In genomic region chr11:100459791-100460190, GRCh38 we compare ENCODE assay signal across 26 cellular contexts.
"Had no signal": no experiment of that assay in that cellular context is flagged by ENCODE, and none has a peak within 500 bp of the region (broad histone marks: within the 10 kb centered on the region; RNA-seq: fewer than 3 reads in every experiment).

No MANE protein-coding gene starts in this region.

- DNase-seq: cortex of kidney; effector memory CD8-positive, alpha-beta T cell; erythroblast; esophagus squamous epithelium; hypothalamus; immature natural killer cell; islet precursor cell; kidney glomerular epithelial cell; left colon; left ventricle myocardium superior; lower lobe of right lung; naive thymus-derived CD8-positive, alpha-beta T cell; pancreas; retina; right lobe of liver; small intestine; stimulated activated CD4-positive, alpha-beta T cell treated with anti-CD3 and anti-CD28 coated beads, Interleukin-12 subunit alpha, Interleukin-12 subunit beta, amount 100 ng/mL, for 4 hours; stimulated activated CD4-positive, alpha-beta T cell treated with anti-CD3 and anti-CD28 coated beads, Interleukin-1b, Interleukin-23, amount 100 ng/mL, for 48 hours; stimulated activated CD4-positive, alpha-beta T cell treated with anti-CD3 and anti-CD28 coated beads, Interleukin-4, amount 100 ng/mL, for 1 hour; stimulated activated CD8-positive, alpha-beta memory T cell treated with anti-CD3 and anti-CD28 coated beads, Interleukin-4, amount 100 ng/mL, for 48 hours; stimulated activated naive CD4-positive, alpha-beta T cell; stimulated activated naive CD8-positive, alpha-beta T cell treated with anti-CD3 and anti-CD28 coated beads, Interleukin-15, amount 100 ng/mL, for 72 hours; transverse colon had no signal

- H3K36me3 Mint-ChIP-seq: immature natural killer cell had no signal

- H3K4me1 ChIP-seq: esophagus squamous epithelium, lower lobe of right lung, pancreas, right lobe of liver, suprapubic skin, transverse colon had no signal

- H3K27ac ChIP-seq: esophagus squamous epithelium, lower lobe of right lung, neutrophil, pancreas, right lobe of liver, suprapubic skin, transverse colon had no signal

- H3K4me1 Mint-ChIP-seq: immature natural killer cell; naive thymus-derived CD8-positive, alpha-beta T cell; neural crest cell; stimulated activated naive CD8-positive, alpha-beta T cell treated with anti-CD3 and anti-CD28 coated beads, Interleukin-15, amount 100 ng/mL, for 72 hours had no signal

- H3K36me3 ChIP-seq: esophagus squamous epithelium, lower lobe of right lung, neutrophil, pancreas, right lobe of liver, suprapubic skin, transverse colon had no signal

- H3K4me3 ChIP-seq: esophagus squamous epithelium, lower lobe of right lung, pancreas, right lobe of liver, suprapubic skin, transverse colon had no signal

- H3K27me3 Mint-ChIP-seq: effector memory CD8-positive, alpha-beta T cell; naive thymus-derived CD8-positive, alpha-beta T cell; stimulated activated naive CD8-positive, alpha-beta T cell treated with anti-CD3 and anti-CD28 coated beads, Interleukin-15, amount 100 ng/mL, for 72 hours had no signal

- H3K27ac Mint-ChIP-seq: effector memory CD8-positive, alpha-beta T cell; immature natural killer cell; naive thymus-derived CD8-positive, alpha-beta T cell; stimulated activated naive CD8-positive, alpha-beta T cell treated with anti-CD3 and anti-CD28 coated beads, Interleukin-15, amount 100 ng/mL, for 72 hours had no signal

- H3K4me3 Mint-ChIP-seq: effector memory CD8-positive, alpha-beta T cell; immature natural killer cell; naive thymus-derived CD8-positive, alpha-beta T cell; neural crest cell; stimulated activated naive CD8-positive, alpha-beta T cell treated with anti-CD3 and anti-CD28 coated beads, Interleukin-15, amount 100 ng/mL, for 72 hours had no signal

- H3K27me3 ChIP-seq: esophagus squamous epithelium, neutrophil, pancreas, right lobe of liver, suprapubic skin, transverse colon had no signal

- H3K9me3 ChIP-seq: esophagus squamous epithelium, lower lobe of right lung, neutrophil, pancreas, right lobe of liver, suprapubic skin, transverse colon had no signal
